ENCODE assay signal across 8 cellular contexts in the genomic region with DNA sequence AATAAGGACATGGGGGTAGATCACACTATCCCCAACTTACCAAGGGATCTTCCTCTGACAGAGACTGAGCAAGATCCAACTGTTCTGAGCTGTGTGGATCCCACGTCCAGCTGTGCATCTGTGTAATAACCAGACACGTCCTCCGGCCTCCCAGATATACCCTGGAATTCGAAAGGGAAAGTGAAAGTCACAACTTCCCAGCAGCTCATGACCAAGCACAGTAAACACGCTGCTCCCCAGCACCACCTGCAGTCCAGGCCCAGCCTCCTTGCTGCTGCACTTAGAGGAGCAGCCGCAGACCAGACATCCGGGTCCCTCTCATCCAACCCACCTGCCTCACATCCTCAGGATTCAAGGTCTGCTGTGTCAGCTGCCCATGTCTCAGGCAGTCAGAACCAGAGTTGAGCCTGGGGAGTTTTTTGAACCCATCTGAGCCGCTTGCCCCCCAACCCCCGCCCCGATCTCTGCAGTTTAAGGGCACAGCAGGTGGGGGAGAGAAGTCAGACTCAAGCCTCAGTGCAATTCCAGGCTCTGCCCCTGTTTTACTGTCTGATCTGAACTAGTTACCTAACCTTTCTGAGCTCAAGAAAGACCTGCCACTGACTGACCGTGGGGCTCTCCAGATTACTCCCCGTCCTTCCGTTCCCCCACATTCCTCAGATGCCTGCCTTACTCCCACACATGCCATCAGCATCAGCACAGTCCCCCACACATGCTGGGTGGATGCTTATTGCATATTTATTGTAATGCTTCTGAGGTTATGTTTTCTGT. TPM values are rescaled to one million over a fixed set of nuclear protein-coding genes. Genes with fewer than 3 reads are reported as not detected.
DNase-seq lines count a peak whose midpoint lies in the region; ATAC-seq and TF ChIP-seq lines count a peak whose summit lies in the region.

A gene with protein sequence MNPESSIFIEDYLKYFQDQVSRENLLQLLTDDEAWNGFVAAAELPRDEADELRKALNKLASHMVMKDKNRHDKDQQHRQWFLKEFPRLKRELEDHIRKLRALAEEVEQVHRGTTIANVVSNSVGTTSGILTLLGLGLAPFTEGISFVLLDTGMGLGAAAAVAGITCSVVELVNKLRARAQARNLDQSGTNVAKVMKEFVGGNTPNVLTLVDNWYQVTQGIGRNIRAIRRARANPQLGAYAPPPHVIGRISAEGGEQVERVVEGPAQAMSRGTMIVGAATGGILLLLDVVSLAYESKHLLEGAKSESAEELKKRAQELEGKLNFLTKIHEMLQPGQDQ (minus strand): TSS at position 127 of the 771 bp plus-strand sequence. CDS start 6,365 bp downstream, outside the sequence.

- intact Hi-C loops in colonic mucosa (cut with DNase I), result loop anchor here (5.0 kb wide), 1 partner anchor 48 kb away; no protein-coding TSS in a partner anchor

- H3K9ac ChIP-seq in colonic mucosa (ENCODE audit: low read depth in 2 of 2, low read length in 2 of 2), result peak within 1 kb of the TSS; percentile 78 to 98

- H3K4me1 ChIP-seq in colonic mucosa, result peaks cover 18% of the 10 kb centered on the region

- DNase-seq in AML-193 (lab: John Stamatoyannopoulos, UW) (peak; percentile 79 to 88), NCI-H460 (ENCODE audit: extremely low read depth, low read depth) (peak; percentile 81), colonic mucosa (peak; percentile 93)
- DNase-seq in activated CD4-positive, alpha-beta T cell treated with anti-CD3 and anti-CD28 coated beads for 48 hours, result peak; percentile 93
- DNase-seq in stimulated activated CD4-positive, alpha-beta T cell treated with anti-CD3 and anti-CD28 coated beads, Interleukin-1b, Interleukin-23, amount 100 ng/mL, for 4 hours (ENCODE audit: low read depth in 2 of 2), result peak; percentile 69 to 79

- no peaks in the 10 kb centered on the region for H3K27me3 ChIP-seq in colonic mucosa
- no peaks in the 10 kb centered on the region for H3K27me3 ChIP-seq in layer of hippocampus (ENCODE audit: control insufficient read depth, insufficient read depth, low read length)

- ATAC-seq in GM19025 (IDR thresholded peaks at IDR 0.05; ENCODE audit: low read depth, unreplicated experiment) (peak; percentile 92), HG03342 (IDR thresholded peaks at IDR 0.05; ENCODE audit: unreplicated experiment) (peak; percentile 89)

- peak; percentile 69 for TF ChIP-seq CTCF in colonic mucosa (IDR thresholded peaks at IDR 0.05)

- H3K27ac ChIP-seq in colonic mucosa, result peak within 1 kb of the TSS; percentile 93
- H3K27ac ChIP-seq in layer of hippocampus (ENCODE audit: low read depth, low read length), result peak within 1 kb of the TSS; percentile 81

- H3K9me3 ChIP-seq in colonic mucosa, result no peaks in the 10 kb centered on the region

- H3K4me3 ChIP-seq in colonic mucosa, result peak within 1 kb of the TSS; percentile 61

- H3K36me3 ChIP-seq in colonic mucosa, result no peaks in the 10 kb centered on the region

RNA-seq across cellular contexts. Expression of the gene that starts here (rescaled TPM):
- total RNA-seq in NCI-H460 (2014; rRNA removed; shearing (Covaris generic)), result 17.7 and 19.1 TPM in 2 replicates
- 17.5 and 18.4 TPM in 2 replicates for polyA plus RNA-seq in NCI-H460 (2014; cell fraction: nucleus; rRNA removed)
- 10 to 100 TPM; 27.5 to 29.4 TPM for total RNA-seq in colonic mucosa

Comparison
In these comparisons a context has a peak if more than half of its experiments do, and no peak if none do; other contexts are left out.
1. Peak in every context shown above with its lines: DNase-seq, ATAC-seq, H3K4me3 ChIP-seq and H3K27ac ChIP-seq.